ENCODE assay signal across 34 cellular contexts in genomic region chr13:36831291-36831690, GRCh38.
"Had no signal": no experiment of that assay in that cellular context is flagged by ENCODE, and none has a peak within 500 bp of the region (broad histone marks: within the 10 kb centered on the region; RNA-seq: fewer than 3 reads in every experiment).

No MANE protein-coding gene starts in this region.

- H3K4me2 ChIP-seq: KMS-11 had no signal

- H3K27me3 ChIP-seq: MG63 had no signal

- H3K4me3 ChIP-seq: MG63 had no signal

- H3K27ac ChIP-seq: KMS-11 had no signal

- H3K9ac ChIP-seq: KMS-11 had no signal

- DNase-seq: Karpas-422, Kasumi-1, KG1, MG63, MM.1S, MV-4-11, NCI-H1048, NCI-H1092, NCI-H1092 treated with DMSO at 0.1 percent for 48 hours, NCI-H1105, NCI-H1105 treated with DMSO at 0.1 percent for 48 hours, NCI-H1417, NCI-H1417 treated with DMSO at 0.1 percent for 48 hours, NCI-H1436, NCI-H1436 treated with DMSO at 0.1 percent for 48 hours, NCI-H146, NCI-H1694, NCI-H1694 treated with DMSO at 0.1 percent for 48 hours, NCI-H187, NCI-H187 treated with DMSO at 0.1 percent for 48 hours, NCI-H1930, NCI-H2029, NCI-H2029 treated with DMSO at 0.1 percent for 48 hours, NCI-H2081, NCI-H2081 treated with DMSO at 0.1 percent for 48 hours, NCI-H2107, NCI-H2171, NCI-H2171 treated with DMSO at 0.1 percent for 48 hours, NCI-H2227 treated with DMSO at 0.1 percent for 48 hours, NCI-H226, NCI-H345, NCI-H446, NCI-H446 treated with DMSO at 0.1 percent for 48 hours had no signal

- H3K9me3 ChIP-seq: MG63 had no signal
